ENCODE assay signal across 22 cellular contexts in genomic region chr20:64253443-64253842, GRCh38.
"Had no signal": no experiment of that assay in that cellular context is flagged by ENCODE, and none has a peak within 500 bp of the region (broad histone marks: within the 10 kb centered on the region; RNA-seq: fewer than 3 reads in every experiment).

No MANE protein-coding gene starts in this region.

- H3K4me3 ChIP-seq: adrenal gland, breast epithelium, colonic mucosa, dorsolateral prefrontal cortex, esophagus muscularis mucosa, gastrocnemius medialis, neural progenitor cell, stomach, suprapubic skin, tibial nerve had no signal

- H3K9me3 Mint-ChIP-seq: activated T-helper 17 cell treated with anti-CD3 and anti-CD28 coated beads, Interleukin-2, amount 50 U/mL, for 72 hours; effector memory CD8-positive, alpha-beta T cell; neural progenitor cell; T-helper 1 cell treated with Interleukin-12 subunit alpha and Interleukin-12 subunit beta and Interleukin-4 antibody, amounts not matched to agents 30 μg/mL and 1 μg/mL, for 36 hours; WTC11 had no signal

- H3K27ac Mint-ChIP-seq: activated naive CD8-positive, alpha-beta T cell; neural progenitor cell; WTC11 had no signal

- H3K36me3 Mint-ChIP-seq: activated naive CD8-positive, alpha-beta T cell; neural progenitor cell; WTC11 had no signal

- ATAC-seq: activated T-helper 17 cell treated with anti-CD3 and anti-CD28 coated beads, Interleukin-2, amount 50 U/mL, for 72 hours; effector memory CD8-positive, alpha-beta T cell; gastrocnemius medialis; left cardiac atrium; WTC11 had no signal

- H2AFZ ChIP-seq: neural progenitor cell had no signal

- H3K27ac ChIP-seq: adrenal gland, breast epithelium, colonic mucosa, dorsolateral prefrontal cortex, esophagus muscularis mucosa, gastrocnemius medialis, neural progenitor cell, stomach, suprapubic skin, tibial nerve had no signal

- DNase-seq: activated naive CD4-positive, alpha-beta T cell; activated T-cell treated with anti-CD3 and anti-CD28 coated beads, Interleukin-2, amount 50 U/mL, for 1 hour; colonic mucosa; effector memory CD8-positive, alpha-beta T cell; gastrocnemius medialis; hypothalamus; mesenchymal stem cell; stimulated activated CD4-positive, alpha-beta T cell treated with anti-CD3 and anti-CD28 coated beads, Interleukin-12 subunit alpha, Interleukin-12 subunit beta, amount 100 ng/mL, for 4 hours; stomach; T1000 had no signal

- H3K4me3 Mint-ChIP-seq: T-helper 1 cell treated with Interleukin-12 subunit alpha and Interleukin-12 subunit beta and Interleukin-4 antibody, amounts not matched to agents 30 μg/mL and 1 μg/mL, for 36 hours; WTC11 had no signal

- H3K27me3 ChIP-seq: adrenal gland, colonic mucosa, dorsolateral prefrontal cortex, gastrocnemius medialis, suprapubic skin had no signal

- H3K4me2 ChIP-seq: neural progenitor cell had no signal

- H3K9ac ChIP-seq: neural progenitor cell had no signal
